In genomic region chr16:66521951-66522771, GRCh38 we compare ENCODE assay signal across 8 cellular contexts. TPM values are rescaled to one million over a fixed set of nuclear protein-coding genes. Genes with fewer than 3 reads are reported as not detected.
DNase-seq lines count a peak whose midpoint lies in the region; ATAC-seq, FAIRE-seq and TF ChIP-seq lines count a peak whose summit lies in the region.

No MANE protein-coding gene starts in this region.

- TF ChIP-seq POLR2A in GM12891 (IDR thresholded peaks at IDR 0.05; ENCODE audit: low read depth, low read length) = no peak

- FAIRE-seq in GM12891 (lab: Jason Lieb, UNC) = peak; percentile 98

- ATAC-seq in HG02884 (IDR thresholded peaks at IDR 0.05; ENCODE audit: unreplicated experiment) = peak; percentile 55

- peak; percentile 35 for DNase-seq in GM12891 (ENCODE audit: insufficient read length, low spot score)
- peak; percentile 95 for DNase-seq in RPMI8226
- peak in 3 of 4 experiments; percentile 46 to 60 (median 55) for DNase-seq in activated naive CD4-positive, alpha-beta T cell (lab: John Stamatoyannopoulos, UW)
- peak; percentile 49 for DNase-seq in hepatic stellate cell (ENCODE audit: low spot score)
- DNase-seq in stimulated activated CD8-positive, alpha-beta memory T cell treated with anti-CD3 and anti-CD28 coated beads, Interleukin-12 subunit alpha, Interleukin-12 subunit beta, amount 100 ng/mL, for 24 hours (ENCODE audit: extremely low read depth) = peak; percentile 82
- DNase-seq in NCI-H2196 treated with DMSO at 0.1 percent for 48 hours (lab: John Stamatoyannopoulos, UW; ENCODE audit: unreplicated experiment) = no peak
- no peak for DNase-seq in COLO668 (lab: John Stamatoyannopoulos, UW; ENCODE audit: unreplicated experiment)

TF ChIP-seq in GM12891, 5 proteins besides CTCF, POLR2A, EP300 and RAD21:
- TF ChIP-seq TAF1 (IDR thresholded peaks at IDR 0.05; ENCODE audit: low read depth, low read length) = no peak
- peak; percentile 69 for TF ChIP-seq SPI1 (IDR thresholded peaks at IDR 0.05; ENCODE audit: low read depth, low read length)
- peak; percentile 83 for TF ChIP-seq POU2F2 (IDR thresholded peaks at IDR 0.05; ENCODE audit: low read depth, low read length)
- TF ChIP-seq PAX5 (IDR thresholded peaks at IDR 0.05; ENCODE audit: insufficient read depth, low read length, severe bottlenecking) = peak; percentile 61
- TF ChIP-seq POLR2AphosphoS5 (IDR thresholded peaks at IDR 0.05; ENCODE audit: low read depth, low read length) = no peak

RNA-seq across cellular contexts. Expression of gene TK2, which starts 27.8 kb away (rescaled TPM):
- 4.9 TPM for polyA plus RNA-seq in GM12891 (2012; ENCODE audit: low read depth, missing spikeins)

RNA-seq across cellular contexts. Expression of gene CKLF, which starts 30.2 kb away (rescaled TPM):
- polyA plus RNA-seq in GM12891 (2012; ENCODE audit: low read depth, missing spikeins) = 90.7 TPM

RNA-seq across cellular contexts. Expression of gene CMTM1, which starts 44.1 kb away (rescaled TPM):
- polyA plus RNA-seq in GM12891 (2012; ENCODE audit: low read depth, missing spikeins) = 0.42 TPM

RNA-seq across cellular contexts. Expression of gene CMTM2, which starts 57.1 kb away (rescaled TPM):
- polyA plus RNA-seq in GM12891 (2012; ENCODE audit: low read depth, missing spikeins) = not detected

Comparison
In these comparisons a context has a peak if more than half of its experiments do, and no peak if none do; other contexts are left out.
1. DNase-seq: peak in GM12891 (single experiment), RPMI8226 (single experiment), activated naive CD4-positive, alpha-beta T cell (3 of 4), hepatic stellate cell (single experiment) and stimulated activated CD8-positive, alpha-beta memory T cell treated with anti-CD3 and anti-CD28 coated beads, Interleukin-12 subunit alpha, Interleukin-12 subunit beta, amount 100 ng/mL, for 24 hours (single experiment); none in NCI-H2196 treated with DMSO at 0.1 percent for 48 hours (single experiment) and COLO668 (single experiment).